ENCODE assay signal across 2 cellular contexts in the genomic region with DNA sequence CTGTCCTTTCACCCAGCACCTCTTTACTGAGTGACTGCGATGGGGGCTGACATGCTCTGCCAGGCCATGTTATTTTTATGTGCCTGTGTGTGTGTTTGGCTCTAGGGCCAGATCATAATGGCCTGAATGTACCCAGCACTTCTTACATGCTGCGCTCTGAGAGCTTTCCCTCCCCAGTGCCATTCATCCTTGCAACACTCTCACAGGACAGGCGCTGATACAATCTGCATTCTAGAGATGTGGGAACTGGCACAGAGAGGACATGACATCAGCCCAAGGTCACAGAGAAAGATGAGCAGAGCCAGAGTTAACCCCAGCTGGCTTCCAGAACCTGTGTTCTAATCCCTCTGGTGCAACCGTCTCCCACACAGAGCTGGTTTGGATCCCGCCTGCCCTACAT.
A peak's percentile ranks its signal among the peaks of the same experiment; 100 is the strongest.
TF ChIP-seq lines count a peak whose summit lies in the region.

No MANE protein-coding gene starts in this region.

TF ChIP-seq in SK-N-SH, 30 proteins besides CTCF, POLR2A, EP300 and RAD21 (continued from another document and continues in another):
- TF ChIP-seq REST (IDR thresholded peaks at IDR 0.05; ENCODE audit: low read depth, low read length), result no peak
- TF ChIP-seq USF2 (IDR thresholded peaks at IDR 0.05; ENCODE audit: borderline replicate concordance, low read depth, low read length), result no peak
- TF ChIP-seq, protein P1, sequence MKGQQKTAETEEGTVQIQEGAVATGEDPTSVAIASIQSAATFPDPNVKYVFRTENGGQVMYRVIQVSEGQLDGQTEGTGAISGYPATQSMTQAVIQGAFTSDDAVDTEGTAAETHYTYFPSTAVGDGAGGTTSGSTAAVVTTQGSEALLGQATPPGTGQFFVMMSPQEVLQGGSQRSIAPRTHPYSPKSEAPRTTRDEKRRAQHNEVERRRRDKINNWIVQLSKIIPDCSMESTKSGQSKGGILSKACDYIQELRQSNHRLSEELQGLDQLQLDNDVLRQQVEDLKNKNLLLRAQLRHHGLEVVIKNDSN (IDR thresholded peaks at IDR 0.05; ENCODE audit: borderline replicate concordance, low read depth), result no peak
- TF ChIP-seq NRF1 (IDR thresholded peaks at IDR 0.05; ENCODE audit: low read depth, low read length), result no peak
- no peak for TF ChIP-seq RXRA (IDR thresholded peaks at IDR 0.05; ENCODE audit: borderline replicate concordance, low read depth)
- TF ChIP-seq, protein P2, sequence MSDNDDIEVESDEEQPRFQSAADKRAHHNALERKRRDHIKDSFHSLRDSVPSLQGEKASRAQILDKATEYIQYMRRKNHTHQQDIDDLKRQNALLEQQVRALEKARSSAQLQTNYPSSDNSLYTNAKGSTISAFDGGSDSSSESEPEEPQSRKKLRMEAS (IDR thresholded peaks at IDR 0.05; ENCODE audit: low read depth), result no peak
- TF ChIP-seq RFX5 (IDR thresholded peaks at IDR 0.05; ENCODE audit: low read length), result no peak
- TF ChIP-seq NFIC (IDR thresholded peaks at IDR 0.05; ENCODE audit: borderline replicate concordance), result no peak
- TF ChIP-seq EZH2phosphoT487 (IDR thresholded peaks at IDR 0.05; ENCODE audit: borderline replicate concordance, low read depth), result no peak
- peak; percentile 46; the same call in 1 of the 2 replicates for TF ChIP-seq FOXJ3 (CRISPR knock-in tag; IDR thresholded peaks at IDR 0.05)
- TF ChIP-seq, protein P3, sequence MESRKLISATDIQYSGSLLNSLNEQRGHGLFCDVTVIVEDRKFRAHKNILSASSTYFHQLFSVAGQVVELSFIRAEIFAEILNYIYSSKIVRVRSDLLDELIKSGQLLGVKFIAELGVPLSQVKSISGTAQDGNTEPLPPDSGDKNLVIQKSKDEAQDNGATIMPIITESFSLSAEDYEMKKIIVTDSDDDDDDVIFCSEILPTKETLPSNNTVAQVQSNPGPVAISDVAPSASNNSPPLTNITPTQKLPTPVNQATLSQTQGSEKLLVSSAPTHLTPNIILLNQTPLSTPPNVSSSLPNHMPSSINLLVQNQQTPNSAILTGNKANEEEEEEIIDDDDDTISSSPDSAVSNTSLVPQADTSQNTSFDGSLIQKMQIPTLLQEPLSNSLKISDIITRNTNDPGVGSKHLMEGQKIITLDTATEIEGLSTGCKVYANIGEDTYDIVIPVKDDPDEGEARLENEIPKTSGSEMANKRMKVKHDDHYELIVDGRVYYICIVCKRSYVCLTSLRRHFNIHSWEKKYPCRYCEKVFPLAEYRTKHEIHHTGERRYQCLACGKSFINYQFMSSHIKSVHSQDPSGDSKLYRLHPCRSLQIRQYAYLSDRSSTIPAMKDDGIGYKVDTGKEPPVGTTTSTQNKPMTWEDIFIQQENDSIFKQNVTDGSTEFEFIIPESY (IDR thresholded peaks at IDR 0.05; ENCODE audit: borderline replicate concordance, low read depth), result no peak
- no peak for TF ChIP-seq POLR2AphosphoS5 (IDR thresholded peaks at IDR 0.05; ENCODE audit: low read depth, low read length)
- TF ChIP-seq RCOR1 (IDR thresholded peaks at IDR 0.05; ENCODE audit: low read length), result peak; percentile 78
- no peak for TF ChIP-seq GABPA (IDR thresholded peaks at IDR 0.05; ENCODE audit: low read depth)
- TF ChIP-seq MXI1 (IDR thresholded peaks at IDR 0.05; ENCODE audit: low read depth, low read length), result peak; percentile 77; the same call in 1 of the 2 replicates
- no peak for TF ChIP-seq IRF3 (IDR thresholded peaks at IDR 0.05; ENCODE audit: low read depth, low read length)
- no peak for TF ChIP-seq TAF1 (IDR thresholded peaks at IDR 0.05; ENCODE audit: borderline replicate concordance, low read depth, low read length)
- TF ChIP-seq CHD2 (IDR thresholded peaks at IDR 0.05; ENCODE audit: low read length, partially characterized antibody), result peak; percentile 77

TF ChIP-seq in liver, 16 proteins besides CTCF, POLR2A, EP300 and RAD21 (continued from another document):
- TF ChIP-seq, protein P3 (IDR thresholded peaks at IDR 0.05), result peak; percentile 69
